Comparison of ENCODE assay signal across 8 cellular contexts in genomic region chr19:57410748-57411671, GRCh38. TPM values are rescaled to one million over a fixed set of nuclear protein-coding genes. Genes with fewer than 3 reads are reported as not detected.
DNase-seq lines count a peak whose midpoint lies in the region; ATAC-seq and TF ChIP-seq lines count a peak whose summit lies in the region.

Gene ZNF17 (plus strand): TSS chr19:57411161. CDS start chr19:57413616, 2,455 bp downstream.

- peak; percentile 100 for ATAC-seq in stimulated activated naive CD8-positive, alpha-beta T cell treated with anti-CD3 and anti-CD28 coated beads, Interleukin-15, Interleukin-2, amounts not matched to agents 100 U/mL and 50 U/mL, for 24 hours

- H3K9me3 Mint-ChIP-seq in nephron, result peaks cover 9% of the 10 kb centered on the region

- peak within 1 kb of the TSS; percentile 85 to 92 (median 90) for H3K27ac Mint-ChIP-seq in nephron

- H3K4me3 ChIP-seq in H7 (ENCODE audit: insufficient read depth, low read depth, low read length) (peak within 1 kb of the TSS; percentile 85), fibroblast of the aortic adventitia (ENCODE audit: low read depth, low read length) (peak within 1 kb of the TSS; percentile 80)

- H3K4me3 Mint-ChIP-seq in nephron, result peak within 1 kb of the TSS; percentile 97 to 99 (median 98)

- H3K27me3 ChIP-seq in H7 (ENCODE audit: control insufficient read depth, insufficient read depth, low read length), result no peaks in the 10 kb centered on the region

- H3K36me3 ChIP-seq in H7 (replicated peaks; ENCODE audit: control insufficient read depth, insufficient read depth, low read length), result no peaks in the 10 kb centered on the region

- peak; percentile 58 for TF ChIP-seq POLR2A in Raji (IDR thresholded peaks at IDR 0.05; ENCODE audit: insufficient read depth, low read depth, low read length)

- peaks cover 26% of the 10 kb centered on the region for H3K36me3 Mint-ChIP-seq in nephron (ENCODE audit: low read depth)

- no peak for TF ChIP-seq CTCF in fibroblast of the aortic adventitia (IDR thresholded peaks at IDR 0.05; ENCODE audit: insufficient read depth, low read length)
- no peak for TF ChIP-seq CTCF in nephron (IDR thresholded peaks at IDR 0.05; ENCODE audit: unreplicated experiment in 3 of 3)

- H3K4me1 Mint-ChIP-seq in nephron, result peaks cover 17% of the 10 kb centered on the region

- peaks cover 8% of the 10 kb centered on the region for H3K27me3 Mint-ChIP-seq in nephron (ENCODE audit: low read depth)

- DNase-seq in ELR (ENCODE audit: low read depth), result peak; percentile 95
- peak; percentile 93 for DNase-seq in H7
- DNase-seq in M059J (ENCODE audit: low read depth), result peak; percentile 95
- peak; percentile 88 for DNase-seq in activated T-helper 9 cell treated with anti-CD3 and anti-CD28 coated beads, Interleukin-2, amount 50 U/mL, for 16 hours (ENCODE audit: low read depth)
- DNase-seq in fibroblast of the aortic adventitia (ENCODE audit: low read depth), result peak; percentile 95
- DNase-seq in stimulated activated naive CD8-positive, alpha-beta T cell treated with anti-CD3 and anti-CD28 coated beads, Interleukin-15, Interleukin-2, amounts not matched to agents 100 U/mL and 50 U/mL, for 24 hours, result peak; percentile 91

RNA-seq across cellular contexts. Expression of gene ZNF17, which starts in this region (rescaled TPM):
- total RNA-seq in H7 (2014; rRNA removed; shearing (Covaris generic)), result 9.5 and 11.9 TPM in 2 replicates
- 5.2 and 9.9 TPM in 2 replicates for total RNA-seq in M059J (2014; rRNA removed; shearing (Covaris generic))
- total RNA-seq in fibroblast of the aortic adventitia (ENCODE audit: low replicate concordance), result 11.7 and 11.9 TPM in 2 replicates

Comparison
In these comparisons a context has a peak if more than half of its experiments do, and no peak if none do; other contexts are left out.
1. Peak in every context shown above with its lines: DNase-seq, ATAC-seq and H3K4me3 ChIP-seq.